11 cellular contexts compared by ENCODE assay signal in genomic region chr16:66366433-66367299, GRCh38. TPM values are rescaled to one million over a fixed set of nuclear protein-coding genes. Genes with fewer than 3 reads are reported as not detected.
A peak's percentile ranks its signal among the peaks of the same experiment; 100 is the strongest.
DNase-seq lines count a peak whose midpoint lies in the region; ATAC-seq and TF ChIP-seq lines count a peak whose summit lies in the region.
"Had no signal": no experiment of that assay in that cellular context is flagged by ENCODE, and none has a peak within 500 bp of the region (broad histone marks: within the 10 kb centered on the region; RNA-seq: fewer than 3 reads in every experiment).

A gene with protein sequence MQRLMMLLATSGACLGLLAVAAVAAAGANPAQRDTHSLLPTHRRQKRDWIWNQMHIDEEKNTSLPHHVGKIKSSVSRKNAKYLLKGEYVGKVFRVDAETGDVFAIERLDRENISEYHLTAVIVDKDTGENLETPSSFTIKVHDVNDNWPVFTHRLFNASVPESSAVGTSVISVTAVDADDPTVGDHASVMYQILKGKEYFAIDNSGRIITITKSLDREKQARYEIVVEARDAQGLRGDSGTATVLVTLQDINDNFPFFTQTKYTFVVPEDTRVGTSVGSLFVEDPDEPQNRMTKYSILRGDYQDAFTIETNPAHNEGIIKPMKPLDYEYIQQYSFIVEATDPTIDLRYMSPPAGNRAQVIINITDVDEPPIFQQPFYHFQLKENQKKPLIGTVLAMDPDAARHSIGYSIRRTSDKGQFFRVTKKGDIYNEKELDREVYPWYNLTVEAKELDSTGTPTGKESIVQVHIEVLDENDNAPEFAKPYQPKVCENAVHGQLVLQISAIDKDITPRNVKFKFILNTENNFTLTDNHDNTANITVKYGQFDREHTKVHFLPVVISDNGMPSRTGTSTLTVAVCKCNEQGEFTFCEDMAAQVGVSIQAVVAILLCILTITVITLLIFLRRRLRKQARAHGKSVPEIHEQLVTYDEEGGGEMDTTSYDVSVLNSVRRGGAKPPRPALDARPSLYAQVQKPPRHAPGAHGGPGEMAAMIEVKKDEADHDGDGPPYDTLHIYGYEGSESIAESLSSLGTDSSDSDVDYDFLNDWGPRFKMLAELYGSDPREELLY (plus strand): TSS chr16:66366691. CDS start chr16:66379338, 12,647 bp downstream.

- TF ChIP-seq CTCF in body of pancreas (IDR thresholded peaks at IDR 0.05) (no peak), heart right ventricle (IDR thresholded peaks at IDR 0.05) (no peak), prostate gland (IDR thresholded peaks at IDR 0.05) (no peak), Calu3 (IDR thresholded peaks at IDR 0.05; ENCODE audit: unreplicated experiment) (no peak), WERI-Rb-1 (IDR thresholded peaks at IDR 0.05; ENCODE audit: low read depth, low read length) (no peak)

- intact Hi-C loops in body of pancreas (cut with DNase I) (no loop called here), heart right ventricle (cut with DNase I) (no loop called here), prostate gland (cut with DNase I) (no loop called here), Calu3 (cut with micrococcal nuclease; ENCODE audit: unreplicated experiment) (no loop called here)

- BruUV-seq in Calu3 (replicated peaks; lab: Mats Ljungman, UMichigan): no TSS peak

- no peaks in the 10 kb centered on the region for H3K9me3 Mint-ChIP-seq in Calu3 (ENCODE audit: low read depth, unreplicated experiment)
- H3K9me3 Mint-ChIP-seq: central memory CD8-positive, alpha-beta T cell had no signal

- H3K4me1 Mint-ChIP-seq in Calu3 (ENCODE audit: low read depth, unreplicated experiment): peaks cover 13% of the 10 kb centered on the region

- ATAC-seq in body of pancreas: peak; percentile 25
- ATAC-seq in heart right ventricle: peak; percentile 43 to 72 (median 68)

- H3K36me3 ChIP-seq in BLaER1 treated with 17β-estradiol and CSF1 and Interleukin-3, amounts not matched to agents 10 nM and 100 nM: no peaks in the 10 kb centered on the region
- H3K36me3 ChIP-seq in body of pancreas (replicated peaks in 1 of 2; ENCODE audit: insufficient read depth in 1 of 2, low read depth in 2 of 2): no peaks in the 10 kb centered on the region
- peaks cover 0 to 7% (median 0%) of the 10 kb centered on the region in 9 donors for H3K36me3 ChIP-seq in heart right ventricle
- H3K36me3 ChIP-seq in prostate gland: no peaks in the 10 kb centered on the region
- no peaks in the 10 kb centered on the region for H3K36me3 ChIP-seq in WERI-Rb-1

- TF ChIP-seq POLR2A in body of pancreas (IDR thresholded peaks at IDR 0.05) (peak in 2 of 3 donors; percentile 23 to 30), prostate gland (IDR thresholded peaks at IDR 0.05) (no peak)

- H3K4me1 ChIP-seq in BLaER1 treated with 17β-estradiol and CSF1 and Interleukin-3, amounts not matched to agents 10 nM and 100 nM: peaks cover 51 to 94% (median 71%) of the 10 kb centered on the region in 10 experiments
- H3K4me1 ChIP-seq in body of pancreas (no peaks in the 10 kb centered on the region), heart right ventricle (peaks cover 12 to 80% (median 60%) of the 10 kb centered on the region in 9 donors), prostate gland (replicated peaks) (no peaks in the 10 kb centered on the region)

- H4K20me1 ChIP-seq in BLaER1 treated with 17β-estradiol and CSF1 and Interleukin-3, amounts not matched to agents 10 nM and 100 nM: no peaks in the 10 kb centered on the region

- CTCF ChIA-PET in Calu3 (lab: Charles Lee): interaction anchor here (0.7 to 1.9 kb wide), 2 partner anchors 9 to 11 kb away, joined by 3 to 6 read pairs; no protein-coding TSS in a partner anchor

- H3K36me3 Mint-ChIP-seq in Calu3 (ENCODE audit: insufficient read depth, unreplicated experiment): peaks cover 6% of the 10 kb centered on the region

- no peak within 1 kb of the TSS for H3K4me3 ChIP-seq in BLaER1 treated with 17β-estradiol and CSF1 and Interleukin-3, amounts not matched to agents 10 nM and 100 nM
- H3K4me3 ChIP-seq in body of pancreas: no peak within 1 kb of the TSS
- peak within 1 kb of the TSS; percentile 49 to 78 (median 54) for H3K4me3 ChIP-seq in heart right ventricle
- peak within 1 kb of the TSS in 1 of 2 donors; percentile 11 for H3K4me3 ChIP-seq in prostate gland
- no peak within 1 kb of the TSS for H3K4me3 ChIP-seq in WERI-Rb-1 (ENCODE audit: low read depth, low read length)

- H3K4me3 Mint-ChIP-seq in Calu3 (ENCODE audit: low read depth, unreplicated experiment): no peak within 1 kb of the TSS
- H3K4me3 Mint-ChIP-seq: central memory CD8-positive, alpha-beta T cell had no signal

- H3K27ac ChIP-seq in BLaER1 treated with 17β-estradiol and CSF1 and Interleukin-3, amounts not matched to agents 10 nM and 100 nM: peak within 1 kb of the TSS in 4 of 11 experiments; percentile 15 to 65 (median 57); a peak in 7 of 22 replicates
- H3K27ac ChIP-seq in body of pancreas (peak within 1 kb of the TSS in 3 of 4 donors; percentile 12 to 55 (median 42)), heart right ventricle (peak within 1 kb of the TSS; percentile 85 to 96 (median 91)), prostate gland (peak within 1 kb of the TSS; percentile 11 to 17), WERI-Rb-1 (no peak within 1 kb of the TSS)

- H3K27me3 ChIP-seq in BLaER1 treated with 17β-estradiol and CSF1 and Interleukin-3, amounts not matched to agents 10 nM and 100 nM: no peaks in the 10 kb centered on the region
- H3K27me3 ChIP-seq in body of pancreas (no peaks in the 10 kb centered on the region), heart right ventricle (peaks cover 0 to 16% (median 0%) of the 10 kb centered on the region in 7 donors), prostate gland (replicated peaks; ENCODE audit: insufficient read depth) (no peaks in the 10 kb centered on the region), WERI-Rb-1 (ENCODE audit: insufficient read depth, low read depth, severe bottlenecking) (no peaks in the 10 kb centered on the region)

- peak within 1 kb of the TSS in 7 of 11 experiments; percentile 11 to 96 (median 84); a peak in 12 of 22 replicates for H3K4me2 ChIP-seq in BLaER1 treated with 17β-estradiol and CSF1 and Interleukin-3, amounts not matched to agents 10 nM and 100 nM

- 64 to 65% methylated on average over 4 to 25 of the region's 25 CpGs for WGBS in body of pancreas, 2 donors
- WGBS in heart right ventricle, 2 donors: 55 to 71% methylated on average over 25 of the region's 25 CpGs
- WGBS in prostate gland: 49% methylated on average over 23 of the region's 25 CpGs

- H3K27ac Mint-ChIP-seq in Calu3 (ENCODE audit: unreplicated experiment): no peak within 1 kb of the TSS

- DNase-seq in body of pancreas: peak in 3 of 4 donors; percentile 6 to 33 (median 32)
- peak; percentile 81 to 87 for DNase-seq in heart right ventricle
- peak; percentile 10 for DNase-seq in prostate gland (ENCODE audit: low spot score)
- DNase-seq in Calu3: no peak
- no peak for DNase-seq in WERI-Rb-1
- no peak for DNase-seq in SHP77 treated with DMSO at 0.1 percent for 48 hours (lab: John Stamatoyannopoulos, UW)
- no peak for DNase-seq in NCI-H510A treated with DMSO at 0.1 percent for 48 hours (lab: John Stamatoyannopoulos, UW)
- DNase-seq: activated CD8-positive, alpha-beta memory T cell treated with anti-CD3 and anti-CD28 coated beads, Interleukin-2, amount 50 U/mL, for 48 hours had no signal

- peak within 1 kb of the TSS in 2 of 11 experiments; percentile 3 to 33; a peak in 1 of 22 replicates for H3K9ac ChIP-seq in BLaER1 treated with 17β-estradiol and CSF1 and Interleukin-3, amounts not matched to agents 10 nM and 100 nM

- H3K27me3 Mint-ChIP-seq in Calu3 (ENCODE audit: unreplicated experiment): peaks cover 34% of the 10 kb centered on the region

- no peaks in the 10 kb centered on the region for H3K9me3 ChIP-seq in BLaER1 treated with 17β-estradiol and CSF1 and Interleukin-3, amounts not matched to agents 10 nM and 100 nM (replicated peaks in 1 of 11)
- no peaks in the 10 kb centered on the region for H3K9me3 ChIP-seq in body of pancreas
- no peaks in the 10 kb centered on the region for H3K9me3 ChIP-seq in heart right ventricle
- no peaks in the 10 kb centered on the region for H3K9me3 ChIP-seq in prostate gland
- H3K9me3 ChIP-seq in WERI-Rb-1 (ENCODE audit: severe bottlenecking): no peaks in the 10 kb centered on the region

RNA-seq across cellular contexts. Expression of the gene that starts here (rescaled TPM):
- total RNA-seq in body of pancreas: 10 to 100 TPM; 10.4 to 15.8 TPM
- 10 to 100 TPM; 40.3 to 81.2 (median 55.9) TPM for total RNA-seq in heart right ventricle
- polyA plus RNA-seq in heart right ventricle: 10 to 100 TPM; 39.4 to 53.9 TPM
- 10 to 100 TPM in 1 of 2 donors, 1 to 10 TPM in 1; 8.0 to 20.8 TPM for total RNA-seq in prostate gland
- total RNA-seq in Calu3 (2022): not detected in 2 replicates
- polyA plus RNA-seq: BJ had no signal

Comparison
In these comparisons a context has a peak if more than half of its experiments do, and no peak if none do; other contexts are left out.
1. H3K4me3 ChIP-seq: peak in heart right ventricle (10 of 10); none in BLaER1 treated with 17β-estradiol and CSF1 and Interleukin-3, amounts not matched to agents 10 nM and 100 nM (0 of 10), body of pancreas (0 of 2) and WERI-Rb-1 (single experiment).
2. DNase-seq: peak in body of pancreas (3 of 4), heart right ventricle (2 of 2) and prostate gland (single experiment); none in Calu3 (single experiment), WERI-Rb-1 (single experiment), SHP77 treated with DMSO at 0.1 percent for 48 hours (single experiment) and NCI-H510A treated with DMSO at 0.1 percent for 48 hours (single experiment).